1 cellular context compared by ENCODE assay signal in the genomic region with DNA sequence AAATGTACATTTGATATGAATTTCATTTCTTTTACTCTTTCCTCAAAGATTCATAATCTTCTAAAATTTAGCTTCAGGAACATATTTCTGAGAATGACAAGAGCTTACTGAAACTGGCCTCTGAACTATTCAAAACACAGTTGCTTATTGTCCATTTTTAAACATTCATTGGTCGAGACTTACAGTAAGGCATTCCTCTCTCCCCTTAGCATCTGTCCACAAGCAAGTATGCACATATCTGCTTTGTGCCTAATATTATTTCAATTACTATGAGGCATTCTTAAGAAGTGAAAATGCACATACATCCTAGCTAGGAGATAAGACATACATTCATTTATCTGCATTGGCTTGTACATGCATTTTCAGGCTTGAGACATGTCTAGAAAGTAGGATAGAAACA.
TF ChIP-seq lines count a peak whose summit lies in the region.

No MANE protein-coding gene starts in this region.

TF ChIP-seq in IMR-90, 13 proteins besides CTCF, POLR2A, EP300 and RAD21:
- TF ChIP-seq ELK1 (IDR thresholded peaks at IDR 0.05; ENCODE audit: borderline replicate concordance, low read depth, low read length) (no peak), FOS (IDR thresholded peaks at IDR 0.05; ENCODE audit: low read depth, low read length) (no peak)
